Comparison of ENCODE assay signal across 1 cellular context in genomic region chr2:27372937-27373336, GRCh38.
TF ChIP-seq lines count a peak whose summit lies in the region.

No MANE protein-coding gene starts in this region.

TF ChIP-seq in WTC11, 78 proteins besides CTCF, POLR2A, EP300 and RAD21 (continued from another document):
- TF ChIP-seq HMGXB4 (CRISPR knock-in tag; IDR thresholded peaks at IDR 0.05), result no peak
- TF ChIP-seq ZNF232 (CRISPR knock-in tag; IDR thresholded peaks at IDR 0.05), result no peak
- no peak for TF ChIP-seq AFF4 (CRISPR knock-in tag; IDR thresholded peaks at IDR 0.05; ENCODE audit: borderline replicate concordance)
- no peak for TF ChIP-seq USF1 (CRISPR knock-in tag; IDR thresholded peaks at IDR 0.05)
- TF ChIP-seq, protein P1, sequence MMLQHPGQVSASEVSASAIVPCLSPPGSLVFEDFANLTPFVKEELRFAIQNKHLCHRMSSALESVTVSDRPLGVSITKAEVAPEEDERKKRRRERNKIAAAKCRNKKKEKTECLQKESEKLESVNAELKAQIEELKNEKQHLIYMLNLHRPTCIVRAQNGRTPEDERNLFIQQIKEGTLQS (CRISPR knock-in tag; conservative IDR thresholded peaks at IDR 0.05), result no peak
- no peak for TF ChIP-seq ZNF219 (CRISPR knock-in tag; IDR thresholded peaks at IDR 0.05; ENCODE audit: borderline replicate concordance)
- no peak for TF ChIP-seq NR1H2 (CRISPR knock-in tag; IDR thresholded peaks at IDR 0.05)
- TF ChIP-seq, protein P2, sequence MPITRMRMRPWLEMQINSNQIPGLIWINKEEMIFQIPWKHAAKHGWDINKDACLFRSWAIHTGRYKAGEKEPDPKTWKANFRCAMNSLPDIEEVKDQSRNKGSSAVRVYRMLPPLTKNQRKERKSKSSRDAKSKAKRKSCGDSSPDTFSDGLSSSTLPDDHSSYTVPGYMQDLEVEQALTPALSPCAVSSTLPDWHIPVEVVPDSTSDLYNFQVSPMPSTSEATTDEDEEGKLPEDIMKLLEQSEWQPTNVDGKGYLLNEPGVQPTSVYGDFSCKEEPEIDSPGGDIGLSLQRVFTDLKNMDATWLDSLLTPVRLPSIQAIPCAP (CRISPR knock-in tag; IDR thresholded peaks at IDR 0.05), result no peak
- TF ChIP-seq ZNF263 (CRISPR knock-in tag; IDR thresholded peaks at IDR 0.05; ENCODE audit: low read depth), result no peak
- no peak for TF ChIP-seq MAX (CRISPR knock-in tag; IDR thresholded peaks at IDR 0.05)
- TF ChIP-seq CBFB (CRISPR knock-in tag; IDR thresholded peaks at IDR 0.05; ENCODE audit: low read depth), result no peak
- no peak for TF ChIP-seq GRHL2 (CRISPR knock-in tag; IDR thresholded peaks at IDR 0.05; ENCODE audit: insufficient replicate concordance, severe bottlenecking)
- no peak for TF ChIP-seq CREM (CRISPR knock-in tag; IDR thresholded peaks at IDR 0.05)
- TF ChIP-seq ZNF532 (CRISPR knock-in tag; IDR thresholded peaks at IDR 0.05; ENCODE audit: borderline replicate concordance), result no peak
TF ChIP-seq in WTC11: peak in this region for 0.
